11 cellular contexts compared by ENCODE assay signal in genomic region chr14:45679852-45680251, GRCh38.
DNase-seq lines count a peak whose midpoint lies in the region; ATAC-seq, FAIRE-seq and TF ChIP-seq lines count a peak whose summit lies in the region.
"Had no signal": no experiment of that assay in that cellular context is flagged by ENCODE, and none has a peak within 500 bp of the region (broad histone marks: within the 10 kb centered on the region; RNA-seq: fewer than 3 reads in every experiment).

No MANE protein-coding gene starts in this region.

- H3K27ac ChIP-seq in PC-3 (ENCODE audit: low read length) (peak overlapping the region; percentile 40), endothelial cell of umbilical vein (ENCODE audit: insufficient read depth, low read depth, low read length) (peak overlapping the region; percentile 71), heart left ventricle (no peak overlapping the region)
- H3K27ac ChIP-seq: pancreas had no signal

- H2AFZ ChIP-seq in PC-3 (ENCODE audit: low read length) (no peak overlapping the region), endothelial cell of umbilical vein (ENCODE audit: low read depth, low read length) (peak overlapping the region; percentile 16)

- POLR2A ChIA-PET in PC-3 (lab: Charles Lee; ENCODE audit: unreplicated experiment) = no interaction called here
- POLR2A ChIA-PET in endothelial cell of umbilical vein (lab: Charles Lee) = no interaction called here

- H3K79me2 ChIP-seq in PC-3 (ENCODE audit: low read length) (no peaks in the 10 kb centered on the region), endothelial cell of umbilical vein (ENCODE audit: control insufficient read depth, insufficient read depth, low read length) (no peaks in the 10 kb centered on the region)

- H3K9ac ChIP-seq in PC-3 (ENCODE audit: low read length) = no peak overlapping the region
- peak overlapping the region; percentile 47 for H3K9ac ChIP-seq in endothelial cell of umbilical vein (replicated peaks; ENCODE audit: extremely low read depth, insufficient read depth, low read length)

- no peak for TF ChIP-seq POLR2A in endothelial cell of umbilical vein (IDR thresholded peaks at IDR 0.05; ENCODE audit: low read depth, low read length)
- TF ChIP-seq POLR2A in heart left ventricle (IDR thresholded peaks at IDR 0.05) = no peak

- CTCF ChIA-PET in PC-3 (lab: Charles Lee) (interaction anchor here (0.5 to 1.1 kb wide), 3 partner anchors 37 to 768 kb away, joined by 3 to 5 read pairs (median 4); no protein-coding TSS in a partner anchor), endothelial cell of umbilical vein (lab: Charles Lee) (interaction anchor here (1.1 kb wide), 1 partner anchor 9 kb away, joined by 4 read pairs; no protein-coding TSS in a partner anchor)

- intact Hi-C loops in PC-3 (cut with micrococcal nuclease) (loop anchor here (1.0 to 5.0 kb wide), 5 partner anchors 26 to 388 kb away; no protein-coding TSS in a partner anchor), endothelial cell of umbilical vein (cut with micrococcal nuclease) (no loop called here), heart left ventricle (cut with DNase I) (no loop called here)

- peaks cover 5% of the 10 kb centered on the region for H3F3A ChIP-seq in PC-3 (ENCODE audit: low read length, unreplicated experiment)

- H3K4me3 ChIP-seq in PC-3 (ENCODE audit: low read length) (peak overlapping the region; percentile 17; the same call in 1 of the 2 replicates), endothelial cell of umbilical vein (replicated peaks in 1 of 3; ENCODE audit: insufficient read depth in 1 of 3, low read depth in 1 of 3, low read length in 3 of 3) (no peak overlapping the region), heart left ventricle (no peak overlapping the region)
- H3K4me3 ChIP-seq: pancreas had no signal

- no peaks in the 10 kb centered on the region for H3K36me3 ChIP-seq in PC-3 (ENCODE audit: low read depth, low read length)
- H3K36me3 ChIP-seq in endothelial cell of umbilical vein (ENCODE audit: control insufficient read depth in 2 of 2, extremely low read depth in 1 of 2, insufficient read depth in 2 of 2, low read length in 2 of 2) = no peaks in the 10 kb centered on the region
- no peaks in the 10 kb centered on the region for H3K36me3 ChIP-seq in heart left ventricle
- H3K36me3 ChIP-seq: pancreas had no signal

- H3K4me2 ChIP-seq in PC-3 (ENCODE audit: low read length) (peak overlapping the region; percentile 76), endothelial cell of umbilical vein (ENCODE audit: insufficient read depth, low read length) (peak overlapping the region; percentile 70)

- WGBS in heart left ventricle, 4 donors = 81 to 94% (median 87%) methylated on average over 1 of the region's 1 CpG

- H3K4me1 ChIP-seq in PC-3 (ENCODE audit: insufficient read depth, low read length) = peaks cover 37% of the 10 kb centered on the region
- peaks cover 18% of the 10 kb centered on the region for H3K4me1 ChIP-seq in endothelial cell of umbilical vein (ENCODE audit: control insufficient read depth, extremely low read depth, insufficient read depth, low read length)
- H3K4me1 ChIP-seq in heart left ventricle = no peaks in the 10 kb centered on the region
- H3K4me1 ChIP-seq: pancreas had no signal

- dilution Hi-C loops in endothelial cell of umbilical vein (cut with MboI; ENCODE audit: extremely low pct_ligation_motif_present, low sequenced_read_pairs) = no loop called here

- BruUV-seq in PC-3 (replicated peaks; lab: Mats Ljungman, UMichigan) = no TSS peak
- no TSS peak for BruUV-seq in endothelial cell of umbilical vein (replicated peaks; lab: Mats Ljungman, UMichigan)

- no peaks in the 10 kb centered on the region for H3K9me1 ChIP-seq in endothelial cell of umbilical vein (replicated peaks; ENCODE audit: control insufficient read depth, extremely low read depth, insufficient read depth, low read length)

- TF ChIP-seq CTCF in PC-3 (conservative IDR thresholded peaks at IDR 0.05; ENCODE audit: low read depth, low read length) = no peak
- no peak for TF ChIP-seq CTCF in endothelial cell of umbilical vein (IDR thresholded peaks at IDR 0.05; ENCODE audit: extremely low read depth in 1 of 2, insufficient read depth in 1 of 2, low read depth in 1 of 2, low read length in 2 of 2)
- TF ChIP-seq CTCF in heart left ventricle (IDR thresholded peaks at IDR 0.05) = no peak

- H3K9me2 ChIP-seq in PC-3 (replicated peaks; ENCODE audit: low read length) = no peaks in the 10 kb centered on the region

- ATAC-seq in PC-3 = peak; percentile 94
- ATAC-seq in HG03039 (IDR thresholded peaks at IDR 0.05; ENCODE audit: unreplicated experiment) = no peak
- no peak for ATAC-seq in heart left ventricle

- H3K9me3 ChIP-seq in PC-3 (ENCODE audit: low read length) = peaks cover 5% of the 10 kb centered on the region; the same call in 1 of the 2 replicates
- no peaks in the 10 kb centered on the region for H3K9me3 ChIP-seq in endothelial cell of umbilical vein (replicated peaks; ENCODE audit: control insufficient read depth, insufficient read depth, low read length)
- peaks cover 0 to 13% (median 2%) of the 10 kb centered on the region in 12 donors for H3K9me3 ChIP-seq in heart left ventricle
- H3K9me3 ChIP-seq: pancreas had no signal

- DNase-seq in EH (ENCODE audit: low read depth) (peak; percentile 96), PC-3 (peak; percentile 95), endothelial cell of umbilical vein (ENCODE audit: low read depth, low spot score) (peak; percentile 81), myocyte (ENCODE audit: low read depth) (peak; percentile 52), NCI-H2081 (lab: John Stamatoyannopoulos, UW) (no peak), cerebellar cortex (ENCODE audit: low spot score) (no peak), heart left ventricle (no peak)
- DNase-seq: NCI-H2081 treated with DMSO at 0.1 percent for 48 hours, pancreas had no signal

- no peaks in the 10 kb centered on the region for H3K27me3 ChIP-seq in PC-3 (ENCODE audit: low read length)
- H3K27me3 ChIP-seq in endothelial cell of umbilical vein (ENCODE audit: control insufficient read depth in 2 of 2, insufficient read depth in 2 of 2, low read length in 2 of 2) = no peaks in the 10 kb centered on the region
- no peaks in the 10 kb centered on the region for H3K27me3 ChIP-seq in heart left ventricle
- H3K27me3 ChIP-seq: pancreas had no signal

- FAIRE-seq in endothelial cell of umbilical vein (lab: Jason Lieb, UNC) = peak; percentile 88
- FAIRE-seq: islet of Langerhans, pancreas had no signal

- H4K20me1 ChIP-seq in PC-3 (ENCODE audit: low read length) (no peaks in the 10 kb centered on the region), endothelial cell of umbilical vein (replicated peaks; ENCODE audit: control insufficient read depth, extremely low read depth, insufficient read depth, low read length) (no peaks in the 10 kb centered on the region)

TF ChIP-seq in endothelial cell of umbilical vein, 7 proteins besides CTCF, POLR2A, EP300 and RAD21:
- TF ChIP-seq FOS (IDR thresholded peaks at IDR 0.05; ENCODE audit: borderline replicate concordance, insufficient read depth, low read length) = peak; percentile 72
- TF ChIP-seq JUN (IDR thresholded peaks at IDR 0.05; ENCODE audit: borderline replicate concordance, insufficient read depth, insufficient read length, low read depth) = peak; percentile 72
- TF ChIP-seq EZH2 (IDR thresholded peaks at IDR 0.05; ENCODE audit: borderline replicate concordance, low read depth, low read length, severe bottlenecking) = no peak
- no peak for TF ChIP-seq MYC (IDR thresholded peaks at IDR 0.05; ENCODE audit: low read depth, low read length)
- TF ChIP-seq GATA2 (IDR thresholded peaks at IDR 0.05; ENCODE audit: insufficient read depth, insufficient read length, low read depth, low read length) = no peak

Comparison
In these comparisons a context has a peak if more than half of its experiments do, and no peak if none do; other contexts are left out.
1. DNase-seq: peak in EH (single experiment), PC-3 (single experiment), endothelial cell of umbilical vein (single experiment) and myocyte (single experiment); none in NCI-H2081 (0 of 2), cerebellar cortex (single experiment) and heart left ventricle (0 of 5).
2. H3K27ac ChIP-seq: peak in PC-3 (single experiment) and endothelial cell of umbilical vein (single experiment); none in heart left ventricle (0 of 12).